In the genomic region with DNA sequence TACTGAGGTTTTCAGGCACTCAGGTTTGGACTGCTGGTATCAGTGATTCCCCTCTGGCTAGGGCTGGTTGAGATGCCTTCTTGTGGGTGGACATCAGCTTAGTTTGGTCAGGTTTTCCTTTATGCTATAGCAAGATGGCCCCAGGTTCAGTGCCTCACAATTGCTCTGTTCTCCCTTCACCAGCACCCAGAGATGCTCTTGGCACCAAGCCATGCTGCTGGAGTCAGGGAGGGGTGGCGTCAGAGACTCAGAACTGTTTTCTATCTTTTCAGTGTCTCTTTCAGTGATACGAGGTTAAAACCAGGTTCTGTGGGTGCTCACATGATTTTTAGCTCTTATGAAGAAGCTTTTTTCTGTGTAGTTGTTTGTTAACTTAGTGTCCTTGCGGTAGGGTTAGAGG, we compare ENCODE assay signal across 5 cellular contexts.
"Had no signal": no experiment of that assay in that cellular context is flagged by ENCODE, and none has a peak within 500 bp of the region (broad histone marks: within the 10 kb centered on the region; RNA-seq: fewer than 3 reads in every experiment).

No MANE protein-coding gene starts in this region.

- H3K27me3 Mint-ChIP-seq: IgD-negative memory B cell had no signal

- H3K4me3 Mint-ChIP-seq: HFFc6, IgD-negative memory B cell had no signal

- DNase-seq: GM23248, HFFc6 had no signal

- H2AFZ ChIP-seq: GM23248 had no signal

- H3K27ac Mint-ChIP-seq: HFFc6, IgD-negative memory B cell had no signal

- H3K9ac ChIP-seq: GM23248 had no signal

- H3K4me3 ChIP-seq: GM23248, HAP-1 had no signal

- H3K9me3 ChIP-seq: HAP-1 had no signal

- H3K27ac ChIP-seq: GM23248, HL-60 had no signal

- H3K36me3 ChIP-seq: HAP-1 had no signal

- H3K4me1 ChIP-seq: HAP-1 had no signal
